ENCODE assay signal across 8 cellular contexts in the genomic region with DNA sequence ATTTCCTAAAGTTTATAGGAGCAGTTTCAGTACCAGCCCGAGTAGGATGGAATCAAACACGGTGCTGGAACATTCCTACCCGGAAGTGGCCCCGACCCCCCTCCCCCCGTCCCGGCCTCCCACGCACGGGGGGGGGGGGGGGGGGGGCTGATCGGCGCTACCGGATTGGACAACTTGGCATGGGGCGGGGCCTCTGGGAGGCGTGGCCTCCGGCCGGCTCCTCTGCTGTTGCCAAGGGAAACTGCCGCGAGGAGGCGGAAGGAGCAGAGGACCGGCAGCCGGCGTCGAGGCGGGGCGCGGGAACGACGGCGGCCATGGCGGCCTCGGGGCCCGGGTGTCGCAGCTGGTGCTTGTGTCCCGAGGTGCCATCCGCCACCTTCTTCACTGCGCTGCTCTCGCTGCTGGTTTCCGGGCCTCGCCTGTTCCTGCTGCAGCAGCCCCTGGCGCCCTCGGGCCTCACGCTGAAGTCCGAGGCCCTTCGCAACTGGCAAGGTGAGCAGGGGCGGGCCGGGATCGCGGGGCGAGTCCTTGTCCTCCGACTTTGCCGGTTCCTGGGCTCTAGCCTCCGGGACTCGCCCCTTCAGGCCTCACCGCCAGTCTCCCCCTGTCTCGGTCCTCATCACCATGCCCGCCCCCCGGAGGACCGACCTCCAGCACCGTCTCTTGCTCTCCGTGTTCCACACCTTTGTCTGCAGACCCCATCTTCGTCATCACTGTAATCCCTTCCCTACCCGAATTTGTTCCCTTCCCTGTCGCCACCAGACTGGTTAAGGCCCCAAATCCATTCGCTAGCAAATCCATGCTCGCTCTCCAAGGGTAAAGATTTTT. TPM values are rescaled to one million over a fixed set of nuclear protein-coding genes. Genes with fewer than 3 reads are reported as not detected.
A peak's percentile ranks its signal among the peaks of the same experiment; 100 is the strongest.
DNase-seq lines count a peak whose midpoint lies in the region; ATAC-seq and TF ChIP-seq lines count a peak whose summit lies in the region.

A gene (plus strand): TSS at position 266 of the 828 bp plus-strand sequence. CDS start 49 bp downstream, at position 315.

- H3K4me2 ChIP-seq in hepatocyte: peak within 1 kb of the TSS; percentile 91

- 3% methylated on average over 31 of the region's 64 CpGs for WGBS in hepatocyte (ENCODE audit: low lambda C conversion rate, missing lambda C conversion rate)

- peaks cover 49% of the 10 kb centered on the region for H3K79me2 ChIP-seq in hepatocyte

- no peaks in the 10 kb centered on the region for H3K9me3 ChIP-seq in hepatocyte (ENCODE audit: low read depth)

- H4K20me1 ChIP-seq in hepatocyte (ENCODE audit: insufficient read depth, poor library complexity, severe bottlenecking): no peaks in the 10 kb centered on the region

- H3K4me1 ChIP-seq in hepatocyte (ENCODE audit: insufficient read depth): peaks cover 10% of the 10 kb centered on the region

- DNase-seq in NCI-H2081 treated with DMSO at 0.1 percent for 48 hours (lab: John Stamatoyannopoulos, UW) (peak; percentile 85), T1000 (lab: John Stamatoyannopoulos, UW) (peak; percentile 90), astrocyte of the hippocampus (ENCODE audit: low read depth, low spot score) (peak; percentile 98), hepatocyte (ENCODE audit: low spot score) (peak; percentile 98), retina (peak; percentile 92)

- peak within 1 kb of the TSS; percentile 90 for H3K27ac ChIP-seq in hepatocyte

- H3K36me3 ChIP-seq in hepatocyte (replicated peaks; ENCODE audit: insufficient read depth, low read depth): no peaks in the 10 kb centered on the region

- peak within 1 kb of the TSS; percentile 85 for H3K4me3 ChIP-seq in hepatocyte

- no peaks in the 10 kb centered on the region for H3K9me2 ChIP-seq in hepatocyte (replicated peaks; ENCODE audit: insufficient read depth)

- TF ChIP-seq CTCF in hepatocyte (IDR thresholded peaks at IDR 0.05; ENCODE audit: poor library complexity): peak; percentile 9

- H2AFZ ChIP-seq in hepatocyte: peak within 1 kb of the TSS; percentile 73

- ATAC-seq in GM18511 (IDR thresholded peaks at IDR 0.05; ENCODE audit: unreplicated experiment) (peak; percentile 89), HG03045 (IDR thresholded peaks at IDR 0.05; ENCODE audit: unreplicated experiment) (peak; percentile 95), GM18870 (IDR thresholded peaks at IDR 0.05; ENCODE audit: unreplicated experiment) (no peak)

- no peaks in the 10 kb centered on the region for H3K27me3 ChIP-seq in hepatocyte

RNA-seq across cellular contexts. Expression of the gene that starts here (rescaled TPM):
- 57.6 and 61.1 TPM in 2 replicates for total RNA-seq in hepatocyte
- 177 and 178 TPM in 2 replicates for polyA plus RNA-seq in hepatocyte
